ENCODE assay signal across 1 cellular context in genomic region chr2:8165550-8165949, GRCh38.
TF ChIP-seq lines count a peak whose summit lies in the region.

No MANE protein-coding gene starts in this region.

TF ChIP-seq in HepG2, 621 proteins besides CTCF, POLR2A, EP300 and RAD21 (continued from another document and continues in another):
- no peak for TF ChIP-seq TRAFD1 (CRISPR knock-in tag; IDR thresholded peaks at IDR 0.05; ENCODE audit: borderline replicate concordance)
- TF ChIP-seq MED1 (CRISPR knock-in tag; IDR thresholded peaks at IDR 0.05) = peak; percentile 31; the same call in 1 of the 2 replicates
- no peak for TF ChIP-seq PBX3 (CRISPR knock-in tag; IDR thresholded peaks at IDR 0.05; ENCODE audit: borderline replicate concordance)
- TF ChIP-seq ZNF770 (CRISPR knock-in tag; IDR thresholded peaks at IDR 0.05) = no peak
- no peak for TF ChIP-seq ZNF7 (CRISPR knock-in tag; IDR thresholded peaks at IDR 0.05)
- TF ChIP-seq TARDBP (CRISPR knock-in tag; IDR thresholded peaks at IDR 0.05) = no peak
- TF ChIP-seq ZNF382 (CRISPR knock-in tag; IDR thresholded peaks at IDR 0.05; ENCODE audit: borderline replicate concordance) = no peak
- TF ChIP-seq CEBPG (CRISPR knock-in tag; IDR thresholded peaks at IDR 0.05) = peak; percentile 56
- no peak for TF ChIP-seq ZNF674 (CRISPR knock-in tag; IDR thresholded peaks at IDR 0.05; ENCODE audit: low read depth)
- 0 out of 2 replicates have a peak, but pooled peaks have one; percentile 35 for TF ChIP-seq ZBTB34 (CRISPR knock-in tag; IDR thresholded peaks at IDR 0.05)
- no peak for TF ChIP-seq SP4 (CRISPR knock-in tag; IDR thresholded peaks at IDR 0.05)
- no peak for TF ChIP-seq KLF15 (CRISPR knock-in tag; IDR thresholded peaks at IDR 0.05; ENCODE audit: borderline replicate concordance)
- peak; percentile 57 for TF ChIP-seq SALL1 (CRISPR knock-in tag; IDR thresholded peaks at IDR 0.05)
- no peak for TF ChIP-seq AHR (CRISPR knock-in tag; IDR thresholded peaks at IDR 0.05)
- TF ChIP-seq ZBTB38 (CRISPR knock-in tag; IDR thresholded peaks at IDR 0.05) = no peak
- TF ChIP-seq RBAK (CRISPR knock-in tag; IDR thresholded peaks at IDR 0.05) = no peak
- no peak for TF ChIP-seq ZNF800 (CRISPR knock-in tag; IDR thresholded peaks at IDR 0.05)
- no peak for TF ChIP-seq ZNF333 (CRISPR knock-in tag; IDR thresholded peaks at IDR 0.05; ENCODE audit: borderline replicate concordance)
- no peak for TF ChIP-seq TRIM22 (IDR thresholded peaks at IDR 0.05)
- no peak for TF ChIP-seq E2F5 (CRISPR knock-in tag; conservative IDR thresholded peaks at IDR 0.05)
- TF ChIP-seq MNT (IDR thresholded peaks at IDR 0.05) = no peak
- peak; percentile 50; the same call in 1 of the 2 replicates for TF ChIP-seq NCOA2 (CRISPR knock-in tag; IDR thresholded peaks at IDR 0.05)
- TF ChIP-seq MBNL3 (CRISPR knock-in tag; conservative IDR thresholded peaks at IDR 0.05) = no peak
- no peak for TF ChIP-seq ELF1 (CRISPR knock-in tag; IDR thresholded peaks at IDR 0.05)
- TF ChIP-seq ZBTB26 (CRISPR knock-in tag; IDR thresholded peaks at IDR 0.05; ENCODE audit: borderline replicate concordance) = no peak
- no peak for TF ChIP-seq XBP1 (CRISPR knock-in tag; IDR thresholded peaks at IDR 0.05)
- no peak for TF ChIP-seq ATF2 (CRISPR knock-in tag; IDR thresholded peaks at IDR 0.05)
- TF ChIP-seq ZNF503 (CRISPR knock-in tag; IDR thresholded peaks at IDR 0.05) = no peak
- no peak for TF ChIP-seq POLR2G (IDR thresholded peaks at IDR 0.05; ENCODE audit: low read depth, low read length)
- TF ChIP-seq CERS6 (CRISPR knock-in tag; IDR thresholded peaks at IDR 0.05) = no peak
- 0 out of 2 replicates have a peak, but pooled peaks have one; percentile 16 for TF ChIP-seq RXRB (CRISPR knock-in tag; IDR thresholded peaks at IDR 0.05; ENCODE audit: borderline replicate concordance)
- TF ChIP-seq MBD4 (IDR thresholded peaks at IDR 0.05; ENCODE audit: borderline replicate concordance, low read length) = no peak
- TF ChIP-seq KAT8 (CRISPR knock-in tag; IDR thresholded peaks at IDR 0.05) = no peak
- TF ChIP-seq ZNF614 (CRISPR knock-in tag; IDR thresholded peaks at IDR 0.05; ENCODE audit: borderline replicate concordance) = peak; percentile 49; the same call in 1 of the 2 replicates
- TF ChIP-seq ZKSCAN8 (CRISPR knock-in tag; IDR thresholded peaks at IDR 0.05; ENCODE audit: borderline replicate concordance) = no peak
- no peak for TF ChIP-seq KMT2A (CRISPR knock-in tag; IDR thresholded peaks at IDR 0.05)
- no peak for TF ChIP-seq IRF9 (CRISPR knock-in tag; IDR thresholded peaks at IDR 0.05; ENCODE audit: borderline replicate concordance)
- no peak for TF ChIP-seq ZFP91 (CRISPR knock-in tag; IDR thresholded peaks at IDR 0.05; ENCODE audit: borderline replicate concordance)
